ENCODE assay signal across 1 cellular context in the genomic region with DNA sequence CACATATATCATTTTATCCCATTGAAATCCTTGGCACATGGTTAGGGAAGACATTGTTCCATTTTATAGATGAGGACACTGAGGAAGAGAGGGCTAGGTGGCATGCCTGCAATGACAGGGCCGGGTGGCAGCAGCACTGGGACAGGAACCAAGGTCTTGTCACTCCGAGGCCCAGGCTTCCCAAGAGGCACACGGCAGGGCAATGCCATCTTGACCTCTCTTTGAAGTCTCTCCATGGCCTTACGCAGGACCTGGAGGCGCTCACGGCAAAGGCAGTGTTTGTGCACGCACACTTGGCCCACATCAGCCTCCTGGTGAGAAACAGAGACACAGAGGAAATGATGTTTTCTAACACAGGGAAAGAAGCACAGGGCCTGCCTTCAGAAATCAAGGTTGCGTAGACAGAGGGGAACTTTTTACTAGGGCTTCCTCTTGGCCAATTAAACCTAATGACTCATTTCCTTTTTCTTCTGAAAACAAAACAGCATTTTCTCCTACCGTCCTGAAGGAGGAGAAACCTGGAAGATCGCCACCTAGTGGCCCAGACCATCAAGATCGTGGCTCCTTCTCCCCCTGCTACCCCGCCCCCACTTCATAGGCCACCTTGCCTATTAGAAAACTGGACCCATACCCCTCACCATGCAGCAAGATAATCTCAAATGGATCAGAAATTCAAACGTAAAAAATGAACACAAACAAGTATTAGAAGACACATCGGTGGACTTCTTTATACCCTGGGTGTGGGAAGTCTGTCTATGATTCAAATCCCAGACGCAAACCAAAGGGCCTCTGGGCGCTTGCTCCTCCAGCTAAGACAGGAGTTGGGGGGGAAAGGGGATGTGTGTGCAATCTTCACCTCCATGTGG.
TF ChIP-seq lines count a peak whose summit lies in the region.

No MANE protein-coding gene starts in this region.

TF ChIP-seq in K562, 482 proteins besides CTCF, POLR2A, EP300 and RAD21 (continued from another document and continues in another):
- TF ChIP-seq, protein P1, sequence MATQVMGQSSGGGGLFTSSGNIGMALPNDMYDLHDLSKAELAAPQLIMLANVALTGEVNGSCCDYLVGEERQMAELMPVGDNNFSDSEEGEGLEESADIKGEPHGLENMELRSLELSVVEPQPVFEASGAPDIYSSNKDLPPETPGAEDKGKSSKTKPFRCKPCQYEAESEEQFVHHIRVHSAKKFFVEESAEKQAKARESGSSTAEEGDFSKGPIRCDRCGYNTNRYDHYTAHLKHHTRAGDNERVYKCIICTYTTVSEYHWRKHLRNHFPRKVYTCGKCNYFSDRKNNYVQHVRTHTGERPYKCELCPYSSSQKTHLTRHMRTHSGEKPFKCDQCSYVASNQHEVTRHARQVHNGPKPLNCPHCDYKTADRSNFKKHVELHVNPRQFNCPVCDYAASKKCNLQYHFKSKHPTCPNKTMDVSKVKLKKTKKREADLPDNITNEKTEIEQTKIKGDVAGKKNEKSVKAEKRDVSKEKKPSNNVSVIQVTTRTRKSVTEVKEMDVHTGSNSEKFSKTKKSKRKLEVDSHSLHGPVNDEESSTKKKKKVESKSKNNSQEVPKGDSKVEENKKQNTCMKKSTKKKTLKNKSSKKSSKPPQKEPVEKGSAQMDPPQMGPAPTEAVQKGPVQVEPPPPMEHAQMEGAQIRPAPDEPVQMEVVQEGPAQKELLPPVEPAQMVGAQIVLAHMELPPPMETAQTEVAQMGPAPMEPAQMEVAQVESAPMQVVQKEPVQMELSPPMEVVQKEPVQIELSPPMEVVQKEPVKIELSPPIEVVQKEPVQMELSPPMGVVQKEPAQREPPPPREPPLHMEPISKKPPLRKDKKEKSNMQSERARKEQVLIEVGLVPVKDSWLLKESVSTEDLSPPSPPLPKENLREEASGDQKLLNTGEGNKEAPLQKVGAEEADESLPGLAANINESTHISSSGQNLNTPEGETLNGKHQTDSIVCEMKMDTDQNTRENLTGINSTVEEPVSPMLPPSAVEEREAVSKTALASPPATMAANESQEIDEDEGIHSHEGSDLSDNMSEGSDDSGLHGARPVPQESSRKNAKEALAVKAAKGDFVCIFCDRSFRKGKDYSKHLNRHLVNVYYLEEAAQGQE (CRISPR knock-in tag; IDR thresholded peaks at IDR 0.05; ENCODE audit: low read depth): 0 out of 2 replicates have a peak, but pooled peaks have one; percentile 18
- TF ChIP-seq SETDB1 (IDR thresholded peaks at IDR 0.05; ENCODE audit: low read length) (no peak), CAMTA2 (CRISPR knock-in tag; conservative IDR thresholded peaks at IDR 0.05) (no peak), MTA3 (IDR thresholded peaks at IDR 0.05; ENCODE audit: borderline replicate concordance) (no peak; the same call in 1 of the 2 replicates), ESRRB (CRISPR knock-in tag; IDR thresholded peaks at IDR 0.05; ENCODE audit: borderline replicate concordance) (no peak), NFYB (IDR thresholded peaks at IDR 0.05; ENCODE audit: extremely low read depth, insufficient read length) (no peak), CBFB (CRISPR knock-in tag; IDR thresholded peaks at IDR 0.05) (no peak), RBBP5 (IDR thresholded peaks at IDR 0.05; ENCODE audit: borderline replicate concordance, insufficient read depth, low read length, poor library complexity, severe bottlenecking) (no peak), SP1 (CRISPR knock-in tag; IDR thresholded peaks at IDR 0.05) (peak; percentile 52; the same call in 1 of the 2 replicates), SRSF7 (optimal IDR thresholded peaks at IDR 0.05; ENCODE audit: low read depth, low read length) (no peak), DMBX1 (CRISPR knock-in tag; IDR thresholded peaks at IDR 0.05; ENCODE audit: borderline replicate concordance) (peak; percentile 77; the same call in 1 of the 2 replicates), FOXP1 (CRISPR knock-in tag; IDR thresholded peaks at IDR 0.05) (no peak; the same call in 1 of the 2 replicates), RBM17 (IDR thresholded peaks at IDR 0.05; ENCODE audit: borderline replicate concordance, low read depth, low read length) (no peak), C11orf30 (IDR thresholded peaks at IDR 0.05; ENCODE audit: low read depth) (no peak), SAFB (IDR thresholded peaks at IDR 0.05; ENCODE audit: borderline replicate concordance, low read depth, low read length) (no peak), RFX5 (IDR thresholded peaks at IDR 0.05; ENCODE audit: low read depth, low read length) (no peak), ZFP30 (CRISPR knock-in tag; IDR thresholded peaks at IDR 0.05; ENCODE audit: borderline replicate concordance) (no peak), ZNF140 (CRISPR knock-in tag; IDR thresholded peaks at IDR 0.05) (no peak), EHMT2 (IDR thresholded peaks at IDR 0.05) (peak; percentile 91), ILK (tag; IDR thresholded peaks at IDR 0.05; ENCODE audit: borderline replicate concordance, low read depth) (no peak), PTTG1 (tag; IDR thresholded peaks at IDR 0.05; ENCODE audit: low read depth) (no peak; the same call in 1 of the 2 replicates)
- TF ChIP-seq, protein P2, sequence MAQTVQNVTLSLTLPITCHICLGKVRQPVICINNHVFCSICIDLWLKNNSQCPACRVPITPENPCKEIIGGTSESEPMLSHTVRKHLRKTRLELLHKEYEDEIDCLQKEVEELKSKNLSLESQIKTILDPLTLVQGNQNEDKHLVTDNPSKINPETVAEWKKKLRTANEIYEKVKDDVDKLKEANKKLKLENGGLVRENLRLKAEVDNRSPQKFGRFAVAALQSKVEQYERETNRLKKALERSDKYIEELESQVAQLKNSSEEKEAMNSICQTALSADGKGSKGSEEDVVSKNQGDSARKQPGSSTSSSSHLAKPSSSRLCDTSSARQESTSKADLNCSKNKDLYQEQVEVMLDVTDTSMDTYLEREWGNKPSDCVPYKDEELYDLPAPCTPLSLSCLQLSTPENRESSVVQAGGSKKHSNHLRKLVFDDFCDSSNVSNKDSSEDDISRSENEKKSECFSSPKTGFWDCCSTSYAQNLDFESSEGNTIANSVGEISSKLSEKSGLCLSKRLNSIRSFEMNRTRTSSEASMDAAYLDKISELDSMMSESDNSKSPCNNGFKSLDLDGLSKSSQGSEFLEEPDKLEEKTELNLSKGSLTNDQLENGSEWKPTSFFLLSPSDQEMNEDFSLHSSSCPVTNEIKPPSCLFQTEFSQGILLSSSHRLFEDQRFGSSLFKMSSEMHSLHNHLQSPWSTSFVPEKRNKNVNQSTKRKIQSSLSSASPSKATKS (CRISPR knock-in tag; IDR thresholded peaks at IDR 0.05): no peak
- TF ChIP-seq, protein P3, sequence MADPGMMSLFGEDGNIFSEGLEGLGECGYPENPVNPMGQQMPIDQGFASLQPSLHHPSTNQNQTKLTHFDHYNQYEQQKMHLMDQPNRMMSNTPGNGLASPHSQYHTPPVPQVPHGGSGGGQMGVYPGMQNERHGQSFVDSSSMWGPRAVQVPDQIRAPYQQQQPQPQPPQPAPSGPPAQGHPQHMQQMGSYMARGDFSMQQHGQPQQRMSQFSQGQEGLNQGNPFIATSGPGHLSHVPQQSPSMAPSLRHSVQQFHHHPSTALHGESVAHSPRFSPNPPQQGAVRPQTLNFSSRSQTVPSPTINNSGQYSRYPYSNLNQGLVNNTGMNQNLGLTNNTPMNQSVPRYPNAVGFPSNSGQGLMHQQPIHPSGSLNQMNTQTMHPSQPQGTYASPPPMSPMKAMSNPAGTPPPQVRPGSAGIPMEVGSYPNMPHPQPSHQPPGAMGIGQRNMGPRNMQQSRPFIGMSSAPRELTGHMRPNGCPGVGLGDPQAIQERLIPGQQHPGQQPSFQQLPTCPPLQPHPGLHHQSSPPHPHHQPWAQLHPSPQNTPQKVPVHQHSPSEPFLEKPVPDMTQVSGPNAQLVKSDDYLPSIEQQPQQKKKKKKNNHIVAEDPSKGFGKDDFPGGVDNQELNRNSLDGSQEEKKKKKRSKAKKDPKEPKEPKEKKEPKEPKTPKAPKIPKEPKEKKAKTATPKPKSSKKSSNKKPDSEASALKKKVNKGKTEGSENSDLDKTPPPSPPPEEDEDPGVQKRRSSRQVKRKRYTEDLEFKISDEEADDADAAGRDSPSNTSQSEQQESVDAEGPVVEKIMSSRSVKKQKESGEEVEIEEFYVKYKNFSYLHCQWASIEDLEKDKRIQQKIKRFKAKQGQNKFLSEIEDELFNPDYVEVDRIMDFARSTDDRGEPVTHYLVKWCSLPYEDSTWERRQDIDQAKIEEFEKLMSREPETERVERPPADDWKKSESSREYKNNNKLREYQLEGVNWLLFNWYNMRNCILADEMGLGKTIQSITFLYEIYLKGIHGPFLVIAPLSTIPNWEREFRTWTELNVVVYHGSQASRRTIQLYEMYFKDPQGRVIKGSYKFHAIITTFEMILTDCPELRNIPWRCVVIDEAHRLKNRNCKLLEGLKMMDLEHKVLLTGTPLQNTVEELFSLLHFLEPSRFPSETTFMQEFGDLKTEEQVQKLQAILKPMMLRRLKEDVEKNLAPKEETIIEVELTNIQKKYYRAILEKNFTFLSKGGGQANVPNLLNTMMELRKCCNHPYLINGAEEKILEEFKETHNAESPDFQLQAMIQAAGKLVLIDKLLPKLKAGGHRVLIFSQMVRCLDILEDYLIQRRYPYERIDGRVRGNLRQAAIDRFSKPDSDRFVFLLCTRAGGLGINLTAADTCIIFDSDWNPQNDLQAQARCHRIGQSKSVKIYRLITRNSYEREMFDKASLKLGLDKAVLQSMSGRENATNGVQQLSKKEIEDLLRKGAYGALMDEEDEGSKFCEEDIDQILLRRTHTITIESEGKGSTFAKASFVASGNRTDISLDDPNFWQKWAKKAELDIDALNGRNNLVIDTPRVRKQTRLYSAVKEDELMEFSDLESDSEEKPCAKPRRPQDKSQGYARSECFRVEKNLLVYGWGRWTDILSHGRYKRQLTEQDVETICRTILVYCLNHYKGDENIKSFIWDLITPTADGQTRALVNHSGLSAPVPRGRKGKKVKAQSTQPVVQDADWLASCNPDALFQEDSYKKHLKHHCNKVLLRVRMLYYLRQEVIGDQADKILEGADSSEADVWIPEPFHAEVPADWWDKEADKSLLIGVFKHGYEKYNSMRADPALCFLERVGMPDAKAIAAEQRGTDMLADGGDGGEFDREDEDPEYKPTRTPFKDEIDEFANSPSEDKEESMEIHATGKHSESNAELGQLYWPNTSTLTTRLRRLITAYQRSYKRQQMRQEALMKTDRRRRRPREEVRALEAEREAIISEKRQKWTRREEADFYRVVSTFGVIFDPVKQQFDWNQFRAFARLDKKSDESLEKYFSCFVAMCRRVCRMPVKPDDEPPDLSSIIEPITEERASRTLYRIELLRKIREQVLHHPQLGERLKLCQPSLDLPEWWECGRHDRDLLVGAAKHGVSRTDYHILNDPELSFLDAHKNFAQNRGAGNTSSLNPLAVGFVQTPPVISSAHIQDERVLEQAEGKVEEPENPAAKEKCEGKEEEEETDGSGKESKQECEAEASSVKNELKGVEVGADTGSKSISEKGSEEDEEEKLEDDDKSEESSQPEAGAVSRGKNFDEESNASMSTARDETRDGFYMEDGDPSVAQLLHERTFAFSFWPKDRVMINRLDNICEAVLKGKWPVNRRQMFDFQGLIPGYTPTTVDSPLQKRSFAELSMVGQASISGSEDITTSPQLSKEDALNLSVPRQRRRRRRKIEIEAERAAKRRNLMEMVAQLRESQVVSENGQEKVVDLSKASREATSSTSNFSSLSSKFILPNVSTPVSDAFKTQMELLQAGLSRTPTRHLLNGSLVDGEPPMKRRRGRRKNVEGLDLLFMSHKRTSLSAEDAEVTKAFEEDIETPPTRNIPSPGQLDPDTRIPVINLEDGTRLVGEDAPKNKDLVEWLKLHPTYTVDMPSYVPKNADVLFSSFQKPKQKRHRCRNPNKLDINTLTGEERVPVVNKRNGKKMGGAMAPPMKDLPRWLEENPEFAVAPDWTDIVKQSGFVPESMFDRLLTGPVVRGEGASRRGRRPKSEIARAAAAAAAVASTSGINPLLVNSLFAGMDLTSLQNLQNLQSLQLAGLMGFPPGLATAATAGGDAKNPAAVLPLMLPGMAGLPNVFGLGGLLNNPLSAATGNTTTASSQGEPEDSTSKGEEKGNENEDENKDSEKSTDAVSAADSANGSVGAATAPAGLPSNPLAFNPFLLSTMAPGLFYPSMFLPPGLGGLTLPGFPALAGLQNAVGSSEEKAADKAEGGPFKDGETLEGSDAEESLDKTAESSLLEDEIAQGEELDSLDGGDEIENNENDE (IDR thresholded peaks at IDR 0.05; ENCODE audit: low read depth, low read length): no peak
- TF ChIP-seq, protein P4, sequence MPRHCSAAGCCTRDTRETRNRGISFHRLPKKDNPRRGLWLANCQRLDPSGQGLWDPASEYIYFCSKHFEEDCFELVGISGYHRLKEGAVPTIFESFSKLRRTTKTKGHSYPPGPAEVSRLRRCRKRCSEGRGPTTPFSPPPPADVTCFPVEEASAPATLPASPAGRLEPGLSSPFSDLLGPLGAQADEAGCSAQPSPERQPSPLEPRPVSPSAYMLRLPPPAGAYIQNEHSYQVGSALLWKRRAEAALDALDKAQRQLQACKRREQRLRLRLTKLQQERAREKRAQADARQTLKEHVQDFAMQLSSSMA (CRISPR knock-in tag; IDR thresholded peaks at IDR 0.05): no peak
- TF ChIP-seq, protein P5, sequence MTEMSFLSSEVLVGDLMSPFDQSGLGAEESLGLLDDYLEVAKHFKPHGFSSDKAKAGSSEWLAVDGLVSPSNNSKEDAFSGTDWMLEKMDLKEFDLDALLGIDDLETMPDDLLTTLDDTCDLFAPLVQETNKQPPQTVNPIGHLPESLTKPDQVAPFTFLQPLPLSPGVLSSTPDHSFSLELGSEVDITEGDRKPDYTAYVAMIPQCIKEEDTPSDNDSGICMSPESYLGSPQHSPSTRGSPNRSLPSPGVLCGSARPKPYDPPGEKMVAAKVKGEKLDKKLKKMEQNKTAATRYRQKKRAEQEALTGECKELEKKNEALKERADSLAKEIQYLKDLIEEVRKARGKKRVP (CRISPR knock-in tag; IDR thresholded peaks at IDR 0.05): no peak
- TF ChIP-seq, protein P6, sequence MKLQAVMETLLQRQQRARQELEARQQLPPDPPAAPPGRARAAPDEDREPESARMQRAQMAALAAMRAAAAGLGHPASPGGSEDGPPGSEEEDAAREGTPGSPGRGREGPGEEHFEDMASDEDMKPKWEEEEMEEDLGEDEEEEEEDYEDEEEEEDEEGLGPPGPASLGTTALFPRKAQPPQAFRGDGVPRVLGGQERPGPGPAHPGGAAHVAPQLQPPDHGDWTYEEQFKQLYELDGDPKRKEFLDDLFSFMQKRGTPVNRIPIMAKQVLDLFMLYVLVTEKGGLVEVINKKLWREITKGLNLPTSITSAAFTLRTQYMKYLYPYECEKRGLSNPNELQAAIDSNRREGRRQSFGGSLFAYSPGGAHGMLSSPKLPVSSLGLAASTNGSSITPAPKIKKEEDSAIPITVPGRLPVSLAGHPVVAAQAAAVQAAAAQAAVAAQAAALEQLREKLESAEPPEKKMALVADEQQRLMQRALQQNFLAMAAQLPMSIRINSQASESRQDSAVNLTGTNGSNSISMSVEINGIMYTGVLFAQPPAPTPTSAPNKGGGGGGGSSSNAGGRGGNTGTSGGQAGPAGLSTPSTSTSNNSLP (IDR thresholded peaks at IDR 0.05; ENCODE audit: borderline replicate concordance, low read depth, low read length): peak; percentile 74; the same call in 1 of the 2 replicates
